Comparison of ENCODE assay signal across 1 cellular context in the genomic region with DNA sequence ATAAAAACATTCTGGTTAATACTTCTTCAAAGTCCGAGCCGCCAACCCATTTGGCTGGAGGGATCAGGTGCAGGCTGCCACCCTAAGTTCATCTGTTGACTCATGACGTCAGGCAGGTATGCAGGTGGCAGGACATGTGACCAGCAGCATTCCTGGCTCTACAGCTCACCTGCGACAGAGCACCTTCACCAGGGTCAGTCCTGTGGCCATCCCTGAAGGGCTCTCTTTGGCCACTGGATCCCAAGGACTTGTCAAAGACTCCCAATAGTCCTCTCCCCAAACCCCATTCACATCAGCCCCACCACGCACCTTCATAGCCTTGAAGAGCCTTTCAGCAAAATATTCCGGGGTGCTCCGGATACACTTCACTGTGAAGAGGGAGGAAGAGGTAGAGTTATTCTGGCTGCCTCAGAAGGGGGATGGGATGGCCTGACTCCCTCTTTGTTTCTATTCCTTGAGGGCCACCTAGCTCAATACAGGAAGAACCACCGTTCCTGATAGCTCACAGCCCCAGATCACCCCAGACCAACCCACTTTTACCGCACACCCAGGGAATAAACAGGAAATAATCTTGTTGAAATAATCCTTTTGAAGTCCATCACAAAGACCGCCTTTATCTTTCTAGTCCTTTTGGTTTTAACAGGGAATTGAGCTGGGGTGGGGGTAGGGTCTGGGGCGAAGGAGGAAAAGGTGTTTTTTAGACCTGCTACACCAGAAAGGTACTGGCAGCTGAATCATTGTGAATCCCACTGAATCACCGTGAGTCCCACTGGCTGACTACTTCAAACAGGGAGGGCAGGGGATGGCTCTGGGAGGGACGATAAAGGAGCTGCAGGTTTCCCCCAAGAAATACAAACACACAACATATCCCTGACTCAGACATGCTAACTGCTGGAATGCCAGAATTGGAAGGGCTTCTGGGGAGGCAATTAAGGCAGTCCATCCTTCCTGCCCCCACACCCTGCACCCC.
TF ChIP-seq lines count a peak whose summit lies in the region.

No MANE protein-coding gene starts in this region.

TF ChIP-seq in SK-N-SH treated with all-trans-retinoic acid at 6 μM for 48 hours, 23 proteins besides CTCF, POLR2A, EP300 and RAD21 (continued from another document):
- TF ChIP-seq PATZ1 (CRISPR knock-in tag; IDR thresholded peaks at IDR 0.05; ENCODE audit: borderline replicate concordance) (no peak), ZC3H10 (CRISPR knock-in tag; IDR thresholded peaks at IDR 0.05) (no peak)
